Comparison of ENCODE assay signal across 1 cellular context in the genomic region with DNA sequence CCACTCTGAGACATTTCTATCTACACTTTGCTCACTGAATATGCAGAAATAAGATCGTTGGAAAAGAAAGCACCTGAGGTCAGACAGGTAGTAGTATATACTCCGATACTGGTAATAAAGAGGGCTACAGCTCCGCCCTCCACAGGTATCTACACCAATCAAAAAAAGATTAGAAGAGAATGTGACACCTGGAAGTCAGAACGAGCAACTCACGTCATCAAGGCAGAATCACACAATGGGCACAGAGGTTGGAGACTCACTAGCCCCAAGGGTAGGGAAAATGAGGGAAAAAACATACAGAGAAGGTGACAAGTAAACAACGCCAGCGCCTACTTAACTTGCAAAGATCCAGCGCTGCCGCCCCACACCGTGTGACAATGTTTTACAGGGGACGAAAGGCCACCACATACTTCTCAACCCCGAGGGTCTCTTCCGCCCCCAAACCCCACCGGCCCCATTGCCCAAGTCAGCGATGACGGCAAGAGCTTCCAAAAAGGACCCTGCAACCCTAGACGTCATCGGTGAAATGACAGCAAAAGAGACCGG.
TF ChIP-seq lines count a peak whose summit lies in the region.

No MANE protein-coding gene starts in this region.

TF ChIP-seq in HepG2, 621 proteins besides CTCF, POLR2A, EP300 and RAD21 (continued from another document):
- TF ChIP-seq, protein P1, sequence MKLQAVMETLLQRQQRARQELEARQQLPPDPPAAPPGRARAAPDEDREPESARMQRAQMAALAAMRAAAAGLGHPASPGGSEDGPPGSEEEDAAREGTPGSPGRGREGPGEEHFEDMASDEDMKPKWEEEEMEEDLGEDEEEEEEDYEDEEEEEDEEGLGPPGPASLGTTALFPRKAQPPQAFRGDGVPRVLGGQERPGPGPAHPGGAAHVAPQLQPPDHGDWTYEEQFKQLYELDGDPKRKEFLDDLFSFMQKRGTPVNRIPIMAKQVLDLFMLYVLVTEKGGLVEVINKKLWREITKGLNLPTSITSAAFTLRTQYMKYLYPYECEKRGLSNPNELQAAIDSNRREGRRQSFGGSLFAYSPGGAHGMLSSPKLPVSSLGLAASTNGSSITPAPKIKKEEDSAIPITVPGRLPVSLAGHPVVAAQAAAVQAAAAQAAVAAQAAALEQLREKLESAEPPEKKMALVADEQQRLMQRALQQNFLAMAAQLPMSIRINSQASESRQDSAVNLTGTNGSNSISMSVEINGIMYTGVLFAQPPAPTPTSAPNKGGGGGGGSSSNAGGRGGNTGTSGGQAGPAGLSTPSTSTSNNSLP (IDR thresholded peaks at IDR 0.05; ENCODE audit: low read depth, low read length): peak; percentile 26; the same call in 1 of the 2 replicates
- TF ChIP-seq MEIS1 (CRISPR knock-in tag; IDR thresholded peaks at IDR 0.05; ENCODE audit: borderline replicate concordance) (0 out of 2 replicates have a peak, but pooled peaks have one; percentile 13), AGO2 (optimal IDR thresholded peaks at IDR 0.05; ENCODE audit: low read depth, low read length) (no peak), ZBTB21 (CRISPR knock-in tag; IDR thresholded peaks at IDR 0.05) (peak; percentile 73; the same call in 1 of the 2 replicates), LCORL (IDR thresholded peaks at IDR 0.05) (no peak), LCORL (CRISPR knock-in tag; IDR thresholded peaks at IDR 0.05) (0 out of 2 replicates have a peak, but pooled peaks have one; percentile 35), TBX2 (CRISPR knock-in tag; IDR thresholded peaks at IDR 0.05; ENCODE audit: borderline replicate concordance) (0 out of 2 replicates have a peak, but pooled peaks have one; percentile 10), STAT5B (CRISPR knock-in tag; IDR thresholded peaks at IDR 0.05) (no peak), CREB1 (IDR thresholded peaks at IDR 0.05) (peak; percentile 76; the same call in 1 of the 2 replicates), CREB1 (CRISPR knock-in tag; IDR thresholded peaks at IDR 0.05) (peak; percentile 67; the same call in 1 of the 2 replicates), NAIF1 (CRISPR knock-in tag; IDR thresholded peaks at IDR 0.05; ENCODE audit: borderline replicate concordance) (no peak), ZBTB20 (CRISPR knock-in tag; IDR thresholded peaks at IDR 0.05; ENCODE audit: borderline replicate concordance, low read depth) (0 out of 2 replicates have a peak, but pooled peaks have one; percentile 19), ZHX2 (IDR thresholded peaks at IDR 0.05; ENCODE audit: low read depth) (no peak), ZHX2 (CRISPR knock-in tag; IDR thresholded peaks at IDR 0.05; ENCODE audit: borderline replicate concordance) (no peak), PHF8 (CRISPR knock-in tag; IDR thresholded peaks at IDR 0.05) (0 out of 2 replicates have a peak, but pooled peaks have one; percentile 39), KLF6 (CRISPR knock-in tag; IDR thresholded peaks at IDR 0.05) (0 out of 2 replicates have a peak, but pooled peaks have one; percentile 28)
- TF ChIP-seq, protein P2, sequence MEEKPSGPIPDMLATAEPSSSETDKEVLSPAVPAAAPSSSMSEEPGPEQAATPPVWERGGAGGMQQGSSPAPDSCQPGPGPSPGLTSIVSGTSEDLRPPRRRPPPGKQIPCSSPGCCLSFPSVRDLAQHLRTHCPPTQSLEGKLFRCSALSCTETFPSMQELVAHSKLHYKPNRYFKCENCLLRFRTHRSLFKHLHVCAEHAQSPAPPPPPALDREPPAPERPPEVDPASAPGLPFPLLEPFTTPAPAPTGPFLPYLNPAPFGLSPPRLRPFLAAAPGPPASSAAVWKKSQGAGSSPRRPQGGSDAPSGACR (CRISPR knock-in tag; IDR thresholded peaks at IDR 0.05): 0 out of 2 replicates have a peak, but pooled peaks have one; percentile 27
- TF ChIP-seq, protein P3, sequence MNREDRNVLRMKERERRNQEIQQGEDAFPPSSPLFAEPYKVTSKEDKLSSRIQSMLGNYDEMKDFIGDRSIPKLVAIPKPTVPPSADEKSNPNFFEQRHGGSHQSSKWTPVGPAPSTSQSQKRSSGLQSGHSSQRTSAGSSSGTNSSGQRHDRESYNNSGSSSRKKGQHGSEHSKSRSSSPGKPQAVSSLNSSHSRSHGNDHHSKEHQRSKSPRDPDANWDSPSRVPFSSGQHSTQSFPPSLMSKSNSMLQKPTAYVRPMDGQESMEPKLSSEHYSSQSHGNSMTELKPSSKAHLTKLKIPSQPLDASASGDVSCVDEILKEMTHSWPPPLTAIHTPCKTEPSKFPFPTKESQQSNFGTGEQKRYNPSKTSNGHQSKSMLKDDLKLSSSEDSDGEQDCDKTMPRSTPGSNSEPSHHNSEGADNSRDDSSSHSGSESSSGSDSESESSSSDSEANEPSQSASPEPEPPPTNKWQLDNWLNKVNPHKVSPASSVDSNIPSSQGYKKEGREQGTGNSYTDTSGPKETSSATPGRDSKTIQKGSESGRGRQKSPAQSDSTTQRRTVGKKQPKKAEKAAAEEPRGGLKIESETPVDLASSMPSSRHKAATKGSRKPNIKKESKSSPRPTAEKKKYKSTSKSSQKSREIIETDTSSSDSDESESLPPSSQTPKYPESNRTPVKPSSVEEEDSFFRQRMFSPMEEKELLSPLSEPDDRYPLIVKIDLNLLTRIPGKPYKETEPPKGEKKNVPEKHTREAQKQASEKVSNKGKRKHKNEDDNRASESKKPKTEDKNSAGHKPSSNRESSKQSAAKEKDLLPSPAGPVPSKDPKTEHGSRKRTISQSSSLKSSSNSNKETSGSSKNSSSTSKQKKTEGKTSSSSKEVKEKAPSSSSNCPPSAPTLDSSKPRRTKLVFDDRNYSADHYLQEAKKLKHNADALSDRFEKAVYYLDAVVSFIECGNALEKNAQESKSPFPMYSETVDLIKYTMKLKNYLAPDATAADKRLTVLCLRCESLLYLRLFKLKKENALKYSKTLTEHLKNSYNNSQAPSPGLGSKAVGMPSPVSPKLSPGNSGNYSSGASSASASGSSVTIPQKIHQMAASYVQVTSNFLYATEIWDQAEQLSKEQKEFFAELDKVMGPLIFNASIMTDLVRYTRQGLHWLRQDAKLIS (CRISPR knock-in tag; IDR thresholded peaks at IDR 0.05): no peak
- TF ChIP-seq, protein P4, sequence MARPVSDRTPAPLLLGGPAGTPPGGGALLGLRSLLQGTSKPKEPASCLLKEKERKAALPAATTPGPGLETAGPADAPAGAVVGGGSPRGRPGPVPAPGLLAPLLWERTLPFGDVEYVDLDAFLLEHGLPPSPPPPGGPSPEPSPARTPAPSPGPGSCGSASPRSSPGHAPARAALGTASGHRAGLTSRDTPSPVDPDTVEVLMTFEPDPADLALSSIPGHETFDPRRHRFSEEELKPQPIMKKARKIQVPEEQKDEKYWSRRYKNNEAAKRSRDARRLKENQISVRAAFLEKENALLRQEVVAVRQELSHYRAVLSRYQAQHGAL (CRISPR knock-in tag; IDR thresholded peaks at IDR 0.05; ENCODE audit: not compliant biosample characterization): no peak
- TF ChIP-seq, protein P5, sequence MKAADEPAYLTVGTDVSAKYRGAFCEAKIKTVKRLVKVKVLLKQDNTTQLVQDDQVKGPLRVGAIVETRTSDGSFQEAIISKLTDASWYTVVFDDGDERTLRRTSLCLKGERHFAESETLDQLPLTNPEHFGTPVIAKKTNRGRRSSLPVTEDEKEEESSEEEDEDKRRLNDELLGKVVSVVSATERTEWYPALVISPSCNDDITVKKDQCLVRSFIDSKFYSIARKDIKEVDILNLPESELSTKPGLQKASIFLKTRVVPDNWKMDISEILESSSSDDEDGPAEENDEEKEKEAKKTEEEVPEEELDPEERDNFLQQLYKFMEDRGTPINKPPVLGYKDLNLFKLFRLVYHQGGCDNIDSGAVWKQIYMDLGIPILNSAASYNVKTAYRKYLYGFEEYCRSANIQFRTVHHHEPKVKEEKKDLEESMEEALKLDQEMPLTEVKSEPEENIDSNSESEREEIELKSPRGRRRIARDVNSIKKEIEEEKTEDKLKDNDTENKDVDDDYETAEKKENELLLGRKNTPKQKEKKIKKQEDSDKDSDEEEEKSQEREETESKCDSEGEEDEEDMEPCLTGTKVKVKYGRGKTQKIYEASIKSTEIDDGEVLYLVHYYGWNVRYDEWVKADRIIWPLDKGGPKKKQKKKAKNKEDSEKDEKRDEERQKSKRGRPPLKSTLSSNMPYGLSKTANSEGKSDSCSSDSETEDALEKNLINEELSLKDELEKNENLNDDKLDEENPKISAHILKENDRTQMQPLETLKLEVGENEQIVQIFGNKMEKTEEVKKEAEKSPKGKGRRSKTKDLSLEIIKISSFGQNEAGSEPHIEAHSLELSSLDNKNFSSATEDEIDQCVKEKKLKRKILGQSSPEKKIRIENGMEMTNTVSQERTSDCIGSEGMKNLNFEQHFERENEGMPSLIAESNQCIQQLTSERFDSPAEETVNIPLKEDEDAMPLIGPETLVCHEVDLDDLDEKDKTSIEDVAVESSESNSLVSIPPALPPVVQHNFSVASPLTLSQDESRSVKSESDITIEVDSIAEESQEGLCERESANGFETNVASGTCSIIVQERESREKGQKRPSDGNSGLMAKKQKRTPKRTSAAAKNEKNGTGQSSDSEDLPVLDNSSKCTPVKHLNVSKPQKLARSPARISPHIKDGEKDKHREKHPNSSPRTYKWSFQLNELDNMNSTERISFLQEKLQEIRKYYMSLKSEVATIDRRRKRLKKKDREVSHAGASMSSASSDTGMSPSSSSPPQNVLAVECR (CRISPR knock-in tag; IDR thresholded peaks at IDR 0.05; ENCODE audit: borderline replicate concordance): 0 out of 2 replicates have a peak, but pooled peaks have one; percentile 50
